ENCODE assay signal across 2 cellular contexts in the genomic region with DNA sequence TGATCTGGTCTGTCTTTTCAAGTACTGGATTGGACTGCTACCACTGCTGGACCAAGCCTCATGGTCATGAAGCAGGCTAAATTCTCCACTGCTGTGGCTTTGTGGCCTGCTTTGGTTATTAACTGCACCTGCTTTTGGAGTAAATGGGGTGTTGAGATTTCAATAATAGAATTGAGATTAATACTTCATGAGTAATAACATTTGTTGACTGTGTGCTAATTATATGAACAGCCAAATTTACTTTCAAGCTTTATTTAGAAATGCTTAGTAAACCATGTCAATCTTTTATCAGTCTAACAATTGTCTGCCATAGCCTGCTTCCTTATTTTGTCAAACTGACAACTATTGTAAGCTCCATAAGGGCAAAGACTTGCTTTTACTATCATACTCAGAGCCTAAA.
TF ChIP-seq lines count a peak whose summit lies in the region.

No MANE protein-coding gene starts in this region.

TF ChIP-seq in GM12878, 131 proteins besides CTCF, POLR2A, EP300 and RAD21 (continues in another document):
- TF ChIP-seq, protein P1, sequence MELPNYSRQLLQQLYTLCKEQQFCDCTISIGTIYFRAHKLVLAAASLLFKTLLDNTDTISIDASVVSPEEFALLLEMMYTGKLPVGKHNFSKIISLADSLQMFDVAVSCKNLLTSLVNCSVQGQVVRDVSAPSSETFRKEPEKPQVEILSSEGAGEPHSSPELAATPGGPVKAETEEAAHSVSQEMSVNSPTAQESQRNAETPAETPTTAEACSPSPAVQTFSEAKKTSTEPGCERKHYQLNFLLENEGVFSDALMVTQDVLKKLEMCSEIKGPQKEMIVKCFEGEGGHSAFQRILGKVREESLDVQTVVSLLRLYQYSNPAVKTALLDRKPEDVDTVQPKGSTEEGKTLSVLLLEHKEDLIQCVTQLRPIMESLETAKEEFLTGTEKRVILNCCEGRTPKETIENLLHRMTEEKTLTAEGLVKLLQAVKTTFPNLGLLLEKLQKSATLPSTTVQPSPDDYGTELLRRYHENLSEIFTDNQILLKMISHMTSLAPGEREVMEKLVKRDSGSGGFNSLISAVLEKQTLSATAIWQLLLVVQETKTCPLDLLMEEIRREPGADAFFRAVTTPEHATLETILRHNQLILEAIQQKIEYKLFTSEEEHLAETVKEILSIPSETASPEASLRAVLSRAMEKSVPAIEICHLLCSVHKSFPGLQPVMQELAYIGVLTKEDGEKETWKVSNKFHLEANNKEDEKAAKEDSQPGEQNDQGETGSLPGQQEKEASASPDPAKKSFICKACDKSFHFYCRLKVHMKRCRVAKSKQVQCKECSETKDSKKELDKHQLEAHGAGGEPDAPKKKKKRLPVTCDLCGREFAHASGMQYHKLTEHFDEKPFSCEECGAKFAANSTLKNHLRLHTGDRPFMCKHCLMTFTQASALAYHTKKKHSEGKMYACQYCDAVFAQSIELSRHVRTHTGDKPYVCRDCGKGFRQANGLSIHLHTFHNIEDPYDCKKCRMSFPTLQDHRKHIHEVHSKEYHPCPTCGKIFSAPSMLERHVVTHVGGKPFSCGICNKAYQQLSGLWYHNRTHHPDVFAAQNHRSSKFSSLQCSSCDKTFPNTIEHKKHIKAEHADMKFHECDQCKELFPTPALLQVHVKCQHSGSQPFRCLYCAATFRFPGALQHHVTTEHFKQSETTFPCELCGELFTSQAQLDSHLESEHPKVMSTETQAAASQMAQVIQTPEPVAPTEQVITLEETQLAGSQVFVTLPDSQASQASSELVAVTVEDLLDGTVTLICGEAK (IDR thresholded peaks at IDR 0.05; ENCODE audit: borderline replicate concordance): 0 out of 2 replicates have a peak, but pooled peaks have one; percentile 39
- TF ChIP-seq MYC (IDR thresholded peaks at IDR 0.05; ENCODE audit: insufficient read depth, insufficient read length, insufficient replicate concordance, low read length, severe bottlenecking): no peak
- no peak for TF ChIP-seq SREBF2 (IDR thresholded peaks at IDR 0.05; ENCODE audit: low read length)
- TF ChIP-seq BHLHE40 (IDR thresholded peaks at IDR 0.05; ENCODE audit: borderline replicate concordance in 1 of 2, low read depth in 2 of 2, low read length in 1 of 2): 0 out of 4 replicates have a peak, but pooled peaks of 1 of the 2 experiments have one; percentile 14
- TF ChIP-seq, protein P2, sequence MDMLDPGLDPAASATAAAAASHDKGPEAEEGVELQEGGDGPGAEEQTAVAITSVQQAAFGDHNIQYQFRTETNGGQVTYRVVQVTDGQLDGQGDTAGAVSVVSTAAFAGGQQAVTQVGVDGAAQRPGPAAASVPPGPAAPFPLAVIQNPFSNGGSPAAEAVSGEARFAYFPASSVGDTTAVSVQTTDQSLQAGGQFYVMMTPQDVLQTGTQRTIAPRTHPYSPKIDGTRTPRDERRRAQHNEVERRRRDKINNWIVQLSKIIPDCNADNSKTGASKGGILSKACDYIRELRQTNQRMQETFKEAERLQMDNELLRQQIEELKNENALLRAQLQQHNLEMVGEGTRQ (IDR thresholded peaks at IDR 0.05; ENCODE audit: borderline replicate concordance, low read depth, low read length): no peak
- TF ChIP-seq, protein P3, sequence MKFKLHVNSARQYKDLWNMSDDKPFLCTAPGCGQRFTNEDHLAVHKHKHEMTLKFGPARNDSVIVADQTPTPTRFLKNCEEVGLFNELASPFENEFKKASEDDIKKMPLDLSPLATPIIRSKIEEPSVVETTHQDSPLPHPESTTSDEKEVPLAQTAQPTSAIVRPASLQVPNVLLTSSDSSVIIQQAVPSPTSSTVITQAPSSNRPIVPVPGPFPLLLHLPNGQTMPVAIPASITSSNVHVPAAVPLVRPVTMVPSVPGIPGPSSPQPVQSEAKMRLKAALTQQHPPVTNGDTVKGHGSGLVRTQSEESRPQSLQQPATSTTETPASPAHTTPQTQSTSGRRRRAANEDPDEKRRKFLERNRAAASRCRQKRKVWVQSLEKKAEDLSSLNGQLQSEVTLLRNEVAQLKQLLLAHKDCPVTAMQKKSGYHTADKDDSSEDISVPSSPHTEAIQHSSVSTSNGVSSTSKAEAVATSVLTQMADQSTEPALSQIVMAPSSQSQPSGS (IDR thresholded peaks at IDR 0.05; ENCODE audit: low read length): peak; percentile 89
- TF ChIP-seq BCL11A (IDR thresholded peaks at IDR 0.05; ENCODE audit: low read depth, low read length): peak; percentile 70; the same call in 1 of the 2 replicates
- peak; percentile 97 for TF ChIP-seq RUNX3 (IDR thresholded peaks at IDR 0.05; ENCODE audit: low read length)
- peak; percentile 78 for TF ChIP-seq MEF2B (IDR thresholded peaks at IDR 0.05; ENCODE audit: partially characterized antibody, poor library complexity, severe bottlenecking)
- TF ChIP-seq, protein P4, sequence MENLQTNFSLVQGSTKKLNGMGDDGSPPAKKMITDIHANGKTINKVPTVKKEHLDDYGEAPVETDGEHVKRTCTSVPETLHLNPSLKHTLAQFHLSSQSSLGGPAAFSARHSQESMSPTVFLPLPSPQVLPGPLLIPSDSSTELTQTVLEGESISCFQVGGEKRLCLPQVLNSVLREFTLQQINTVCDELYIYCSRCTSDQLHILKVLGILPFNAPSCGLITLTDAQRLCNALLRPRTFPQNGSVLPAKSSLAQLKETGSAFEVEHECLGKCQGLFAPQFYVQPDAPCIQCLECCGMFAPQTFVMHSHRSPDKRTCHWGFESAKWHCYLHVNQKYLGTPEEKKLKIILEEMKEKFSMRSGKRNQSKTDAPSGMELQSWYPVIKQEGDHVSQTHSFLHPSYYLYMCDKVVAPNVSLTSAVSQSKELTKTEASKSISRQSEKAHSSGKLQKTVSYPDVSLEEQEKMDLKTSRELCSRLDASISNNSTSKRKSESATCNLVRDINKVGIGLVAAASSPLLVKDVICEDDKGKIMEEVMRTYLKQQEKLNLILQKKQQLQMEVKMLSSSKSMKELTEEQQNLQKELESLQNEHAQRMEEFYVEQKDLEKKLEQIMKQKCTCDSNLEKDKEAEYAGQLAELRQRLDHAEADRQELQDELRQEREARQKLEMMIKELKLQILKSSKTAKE (IDR thresholded peaks at IDR 0.05; ENCODE audit: low read depth, poor library complexity, severe bottlenecking): peak; percentile 41
- peak; percentile 74; the same call in 1 of the 2 replicates for TF ChIP-seq TBL1XR1 (IDR thresholded peaks at IDR 0.05; ENCODE audit: low read depth, low read length)
- TF ChIP-seq CHD1 (IDR thresholded peaks at IDR 0.05; ENCODE audit: low read depth, low read length): no peak
- no peak for TF ChIP-seq NRF1 (conservative IDR thresholded peaks at IDR 0.05; ENCODE audit: low read depth, low read length)

TF ChIP-seq in WTC11, 78 proteins besides CTCF, POLR2A, EP300 and RAD21:
- TF ChIP-seq IRF2 (CRISPR knock-in tag; IDR thresholded peaks at IDR 0.05; ENCODE audit: borderline replicate concordance, low read depth) (no peak), SP1 (CRISPR knock-in tag; conservative IDR thresholded peaks at IDR 0.05) (no peak), ZNF138 (CRISPR knock-in tag; conservative IDR thresholded peaks at IDR 0.05) (no peak), HMGA2 (CRISPR knock-in tag; IDR thresholded peaks at IDR 0.05) (no peak), GABPB1 (CRISPR knock-in tag; IDR thresholded peaks at IDR 0.05) (no peak), CREB1 (CRISPR knock-in tag; IDR thresholded peaks at IDR 0.05) (no peak), ELF4 (CRISPR knock-in tag; IDR thresholded peaks at IDR 0.05; ENCODE audit: low read depth) (no peak), JAZF1 (CRISPR knock-in tag; IDR thresholded peaks at IDR 0.05) (no peak), FOXP1 (CRISPR knock-in tag; IDR thresholded peaks at IDR 0.05; ENCODE audit: borderline replicate concordance) (no peak), ZNF416 (CRISPR knock-in tag; IDR thresholded peaks at IDR 0.05) (no peak), SMAD4 (CRISPR knock-in tag; IDR thresholded peaks at IDR 0.05) (no peak), ATF1 (CRISPR knock-in tag; IDR thresholded peaks at IDR 0.05) (no peak)
- TF ChIP-seq, protein P5, sequence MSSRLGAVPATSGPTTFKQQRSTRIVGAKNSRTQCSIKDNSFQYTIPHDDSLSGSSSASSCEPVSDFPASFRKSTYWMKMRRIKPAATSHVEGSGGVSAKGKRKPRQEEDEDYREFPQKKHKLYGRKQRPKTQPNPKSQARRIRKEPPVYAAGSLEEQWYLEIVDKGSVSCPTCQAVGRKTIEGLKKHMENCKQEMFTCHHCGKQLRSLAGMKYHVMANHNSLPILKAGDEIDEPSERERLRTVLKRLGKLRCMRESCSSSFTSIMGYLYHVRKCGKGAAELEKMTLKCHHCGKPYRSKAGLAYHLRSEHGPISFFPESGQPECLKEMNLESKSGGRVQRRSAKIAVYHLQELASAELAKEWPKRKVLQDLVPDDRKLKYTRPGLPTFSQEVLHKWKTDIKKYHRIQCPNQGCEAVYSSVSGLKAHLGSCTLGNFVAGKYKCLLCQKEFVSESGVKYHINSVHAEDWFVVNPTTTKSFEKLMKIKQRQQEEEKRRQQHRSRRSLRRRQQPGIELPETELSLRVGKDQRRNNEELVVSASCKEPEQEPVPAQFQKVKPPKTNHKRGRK (CRISPR knock-in tag; IDR thresholded peaks at IDR 0.05; ENCODE audit: borderline replicate concordance): no peak
- TF ChIP-seq, protein P6, sequence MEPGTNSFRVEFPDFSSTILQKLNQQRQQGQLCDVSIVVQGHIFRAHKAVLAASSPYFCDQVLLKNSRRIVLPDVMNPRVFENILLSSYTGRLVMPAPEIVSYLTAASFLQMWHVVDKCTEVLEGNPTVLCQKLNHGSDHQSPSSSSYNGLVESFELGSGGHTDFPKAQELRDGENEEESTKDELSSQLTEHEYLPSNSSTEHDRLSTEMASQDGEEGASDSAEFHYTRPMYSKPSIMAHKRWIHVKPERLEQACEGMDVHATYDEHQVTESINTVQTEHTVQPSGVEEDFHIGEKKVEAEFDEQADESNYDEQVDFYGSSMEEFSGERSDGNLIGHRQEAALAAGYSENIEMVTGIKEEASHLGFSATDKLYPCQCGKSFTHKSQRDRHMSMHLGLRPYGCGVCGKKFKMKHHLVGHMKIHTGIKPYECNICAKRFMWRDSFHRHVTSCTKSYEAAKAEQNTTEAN (CRISPR knock-in tag; IDR thresholded peaks at IDR 0.05): no peak
- TF ChIP-seq, protein P7, sequence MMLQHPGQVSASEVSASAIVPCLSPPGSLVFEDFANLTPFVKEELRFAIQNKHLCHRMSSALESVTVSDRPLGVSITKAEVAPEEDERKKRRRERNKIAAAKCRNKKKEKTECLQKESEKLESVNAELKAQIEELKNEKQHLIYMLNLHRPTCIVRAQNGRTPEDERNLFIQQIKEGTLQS (CRISPR knock-in tag; conservative IDR thresholded peaks at IDR 0.05): no peak
- TF ChIP-seq, protein P8, sequence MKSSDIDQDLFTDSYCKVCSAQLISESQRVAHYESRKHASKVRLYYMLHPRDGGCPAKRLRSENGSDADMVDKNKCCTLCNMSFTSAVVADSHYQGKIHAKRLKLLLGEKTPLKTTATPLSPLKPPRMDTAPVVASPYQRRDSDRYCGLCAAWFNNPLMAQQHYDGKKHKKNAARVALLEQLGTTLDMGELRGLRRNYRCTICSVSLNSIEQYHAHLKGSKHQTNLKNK (CRISPR knock-in tag; IDR thresholded peaks at IDR 0.05): no peak
- TF ChIP-seq, protein P9, sequence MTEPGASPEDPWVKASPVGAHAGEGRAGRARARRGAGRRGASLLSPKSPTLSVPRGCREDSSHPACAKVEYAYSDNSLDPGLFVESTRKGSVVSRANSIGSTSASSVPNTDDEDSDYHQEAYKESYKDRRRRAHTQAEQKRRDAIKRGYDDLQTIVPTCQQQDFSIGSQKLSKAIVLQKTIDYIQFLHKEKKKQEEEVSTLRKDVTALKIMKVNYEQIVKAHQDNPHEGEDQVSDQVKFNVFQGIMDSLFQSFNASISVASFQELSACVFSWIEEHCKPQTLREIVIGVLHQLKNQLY (CRISPR knock-in tag; IDR thresholded peaks at IDR 0.05): no peak
- TF ChIP-seq, protein P10, sequence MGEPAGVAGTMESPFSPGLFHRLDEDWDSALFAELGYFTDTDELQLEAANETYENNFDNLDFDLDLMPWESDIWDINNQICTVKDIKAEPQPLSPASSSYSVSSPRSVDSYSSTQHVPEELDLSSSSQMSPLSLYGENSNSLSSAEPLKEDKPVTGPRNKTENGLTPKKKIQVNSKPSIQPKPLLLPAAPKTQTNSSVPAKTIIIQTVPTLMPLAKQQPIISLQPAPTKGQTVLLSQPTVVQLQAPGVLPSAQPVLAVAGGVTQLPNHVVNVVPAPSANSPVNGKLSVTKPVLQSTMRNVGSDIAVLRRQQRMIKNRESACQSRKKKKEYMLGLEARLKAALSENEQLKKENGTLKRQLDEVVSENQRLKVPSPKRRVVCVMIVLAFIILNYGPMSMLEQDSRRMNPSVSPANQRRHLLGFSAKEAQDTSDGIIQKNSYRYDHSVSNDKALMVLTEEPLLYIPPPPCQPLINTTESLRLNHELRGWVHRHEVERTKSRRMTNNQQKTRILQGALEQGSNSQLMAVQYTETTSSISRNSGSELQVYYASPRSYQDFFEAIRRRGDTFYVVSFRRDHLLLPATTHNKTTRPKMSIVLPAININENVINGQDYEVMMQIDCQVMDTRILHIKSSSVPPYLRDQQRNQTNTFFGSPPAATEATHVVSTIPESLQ (CRISPR knock-in tag; IDR thresholded peaks at IDR 0.05): no peak
